Comparison of ENCODE assay signal across 11 cellular contexts in the genomic region with DNA sequence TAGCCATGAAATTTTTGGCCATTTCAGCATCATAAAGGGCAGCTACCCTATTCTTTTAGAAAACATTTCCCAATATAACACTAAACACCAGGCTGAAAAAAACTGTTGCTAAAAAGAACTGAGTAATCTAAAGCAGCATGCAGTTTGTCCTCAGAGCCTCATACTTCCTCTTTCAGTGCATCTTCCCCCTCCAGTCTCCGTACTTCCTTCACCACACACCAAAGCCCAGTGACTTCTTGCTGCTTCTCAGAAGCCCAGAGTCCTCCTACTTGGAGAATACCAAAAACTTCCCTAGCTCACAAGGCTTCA. TPM values are rescaled to one million over a fixed set of nuclear protein-coding genes. Genes with fewer than 3 reads are reported as not detected.
DNase-seq lines count a peak whose midpoint lies in the region; ATAC-seq and TF ChIP-seq lines count a peak whose summit lies in the region.
"Had no signal": no experiment of that assay in that cellular context is flagged by ENCODE, and none has a peak within 500 bp of the region (broad histone marks: within the 10 kb centered on the region; RNA-seq: fewer than 3 reads in every experiment).

No MANE protein-coding gene starts in this region.

- H3K27ac Mint-ChIP-seq in natural killer cell treated with Interleukin-12 subunit alpha and Interleukin-12 subunit beta and Interleukin-15 and Interleukin-18, amount 100 ng/mL, for 72 hours, result peak overlapping the region; percentile 6 to 61
- H3K27ac Mint-ChIP-seq: neural progenitor cell had no signal

- H3K36me3 Mint-ChIP-seq in natural killer cell treated with Interleukin-12 subunit alpha and Interleukin-12 subunit beta and Interleukin-15 and Interleukin-18, amount 100 ng/mL, for 72 hours, result no peaks in the 10 kb centered on the region
- H3K36me3 Mint-ChIP-seq: neural progenitor cell had no signal

- peak; percentile 59 for ATAC-seq in GM18520 (IDR thresholded peaks at IDR 0.05; ENCODE audit: unreplicated experiment)
- peak; percentile 65 for ATAC-seq in HG02884 (IDR thresholded peaks at IDR 0.05; ENCODE audit: unreplicated experiment)
- peak; percentile 74 to 79 for ATAC-seq in natural killer cell treated with Interleukin-12 subunit alpha and Interleukin-12 subunit beta and Interleukin-15 and Interleukin-18, amount 100 ng/mL, for 72 hours

- no peak for DNase-seq in natural killer cell treated with Interleukin-12 subunit alpha and Interleukin-12 subunit beta and Interleukin-15 and Interleukin-18, amount 100 ng/mL, for 72 hours (ENCODE audit: low spot score)
- DNase-seq in D341Med (ENCODE audit: low spot score) (no peak), posterior cingulate gyrus (no peak)
- DNase-seq in activated naive CD4-positive, alpha-beta T cell (lab: John Stamatoyannopoulos, UW), result no peak
- DNase-seq in effector CD4-positive, alpha-beta T cell, result no peak
- DNase-seq: GM23248 had no signal

- H3K9ac ChIP-seq in SU-DHL-6 (ENCODE audit: low read length), result no peak overlapping the region
- H3K9ac ChIP-seq: GM23248, neural progenitor cell had no signal

- H3K27me3 ChIP-seq in SU-DHL-6 (ENCODE audit: low read length), result no peaks in the 10 kb centered on the region
- H3K27me3 ChIP-seq: neural progenitor cell had no signal

- H3K4me3 ChIP-seq in SU-DHL-6 (ENCODE audit: insufficient read depth, low read length, poor library complexity, severe bottlenecking), result no peak overlapping the region
- H3K4me3 ChIP-seq: GM23248, neural progenitor cell, thoracic aorta had no signal

- H3F3A ChIP-seq in SU-DHL-6 (ENCODE audit: insufficient read depth), result 0 out of 2 replicates have a peak, but pooled peaks cover 10% of the 10 kb centered on the region

- H4K20me1 ChIP-seq in SU-DHL-6 (ENCODE audit: low read depth, low read length), result no peaks in the 10 kb centered on the region

- no peak for TF ChIP-seq CTCF in SU-DHL-6 (IDR thresholded peaks at IDR 0.05; ENCODE audit: insufficient read depth, low read length, poor library complexity, severe bottlenecking)

- peak overlapping the region; percentile 36 for H3K4me3 Mint-ChIP-seq in natural killer cell treated with Interleukin-12 subunit alpha and Interleukin-12 subunit beta and Interleukin-15 and Interleukin-18, amount 100 ng/mL, for 72 hours
- H3K4me3 Mint-ChIP-seq: neural progenitor cell had no signal

- peak overlapping the region; percentile 22 for H3K4me2 ChIP-seq in SU-DHL-6 (ENCODE audit: low read depth, low read length, poor library complexity, severe bottlenecking)
- H3K4me2 ChIP-seq: neural progenitor cell had no signal

- H3K4me1 Mint-ChIP-seq in natural killer cell treated with Interleukin-12 subunit alpha and Interleukin-12 subunit beta and Interleukin-15 and Interleukin-18, amount 100 ng/mL, for 72 hours (ENCODE audit: low read depth in 2 of 2), result peaks cover 45 to 54% of the 10 kb centered on the region in 2 donors

- no peaks in the 10 kb centered on the region for H3K36me3 ChIP-seq in SU-DHL-6 (ENCODE audit: low read length)
- H3K36me3 ChIP-seq: neural progenitor cell, thoracic aorta had no signal

- no peaks in the 10 kb centered on the region for H3K9me3 Mint-ChIP-seq in natural killer cell treated with Interleukin-12 subunit alpha and Interleukin-12 subunit beta and Interleukin-15 and Interleukin-18, amount 100 ng/mL, for 72 hours
- H3K9me3 Mint-ChIP-seq: neural progenitor cell had no signal

- peak overlapping the region; percentile 36; the same call in 1 of the 2 replicates for H3K27ac ChIP-seq in SU-DHL-6 (ENCODE audit: low read depth, low read length)
- H3K27ac ChIP-seq: GM23248, neural progenitor cell had no signal

- no peaks in the 10 kb centered on the region for H3K79me2 ChIP-seq in SU-DHL-6 (ENCODE audit: insufficient read depth, low read length)

- intact Hi-C loops in posterior cingulate gyrus (cut with DNase I), result no loop called here

- no peaks in the 10 kb centered on the region for H3K9me2 ChIP-seq in SU-DHL-6 (replicated peaks; ENCODE audit: insufficient read depth, low read length)

- H3K9me3 ChIP-seq in SU-DHL-6 (ENCODE audit: insufficient read depth, low read length), result no peaks in the 10 kb centered on the region
- H3K9me3 ChIP-seq: thoracic aorta had no signal

- peaks cover 0 to 2% of the 10 kb centered on the region in 2 donors for H3K27me3 Mint-ChIP-seq in natural killer cell treated with Interleukin-12 subunit alpha and Interleukin-12 subunit beta and Interleukin-15 and Interleukin-18, amount 100 ng/mL, for 72 hours

- H2AFZ ChIP-seq in SU-DHL-6 (ENCODE audit: low read depth, low read length, severe bottlenecking), result no peak overlapping the region
- H2AFZ ChIP-seq: GM23248, neural progenitor cell had no signal

RNA-seq across cellular contexts. Expression of a gene that starts 5.7 kb away (rescaled TPM):
- 10 to 100 TPM; 19.8 to 31.9 TPM for total RNA-seq in natural killer cell treated with Interleukin-12 subunit alpha and Interleukin-12 subunit beta and Interleukin-15 and Interleukin-18, amount 100 ng/mL, for 72 hours

RNA-seq across cellular contexts. Expression of a gene that starts 51.4 kb away (rescaled TPM):
- total RNA-seq in natural killer cell treated with Interleukin-12 subunit alpha and Interleukin-12 subunit beta and Interleukin-15 and Interleukin-18, amount 100 ng/mL, for 72 hours, result not detected
- total RNA-seq: GM23248, thoracic aorta had no signal
